Comparison of ENCODE assay signal across 28 cellular contexts in the genomic region with DNA sequence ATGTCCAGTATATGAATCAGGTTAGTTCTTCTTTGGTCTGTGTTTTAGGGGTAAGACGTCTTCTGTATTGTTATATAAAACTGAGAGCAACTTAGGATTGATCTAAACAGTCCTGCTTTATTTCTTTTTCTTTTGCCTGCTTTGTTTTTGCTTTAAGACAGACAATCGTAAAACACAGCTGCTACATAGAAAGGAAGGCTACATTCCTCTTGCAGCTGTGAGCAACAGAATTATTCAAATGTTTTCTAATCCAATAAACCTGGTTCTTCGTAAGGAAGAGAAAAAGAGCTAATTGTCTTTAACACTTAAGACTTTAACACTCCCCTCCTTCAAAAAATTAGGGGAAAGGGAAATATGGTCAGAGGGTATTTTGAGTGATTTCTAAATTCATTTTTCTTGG. TPM values are rescaled to one million over a fixed set of nuclear protein-coding genes. Genes with fewer than 3 reads are reported as not detected.
A peak's percentile ranks its signal among the peaks of the same experiment; 100 is the strongest.
DNase-seq lines count a peak whose midpoint lies in the region; ATAC-seq, FAIRE-seq and TF ChIP-seq lines count a peak whose summit lies in the region.
"Had no signal": no experiment of that assay in that cellular context is flagged by ENCODE, and none has a peak within 500 bp of the region (broad histone marks: within the 10 kb centered on the region; RNA-seq: fewer than 3 reads in every experiment).

No MANE protein-coding gene starts in this region.

- no peak for TF ChIP-seq RAD21 in A549 (conservative IDR thresholded peaks at IDR 0.05 in 1 of 2, IDR thresholded peaks at IDR 0.05 in 1 of 2)

- no peaks in the 10 kb centered on the region for H3K79me2 ChIP-seq in PC-3 (ENCODE audit: low read length)

- H3K9ac ChIP-seq in PC-3 (ENCODE audit: low read length) = no peak overlapping the region
- H3K9ac ChIP-seq in rectal smooth muscle tissue (ENCODE audit: low read length) = no peak overlapping the region
- H3K9ac ChIP-seq: SK-N-SH had no signal

- H3K27me3 ChIP-seq in PC-3 (ENCODE audit: low read length) = no peaks in the 10 kb centered on the region
- H3K27me3 ChIP-seq in rectal smooth muscle tissue (ENCODE audit: control insufficient read depth, insufficient read depth, low read length) = no peaks in the 10 kb centered on the region
- H3K27me3 ChIP-seq in prostate gland (replicated peaks; ENCODE audit: insufficient read depth) = no peaks in the 10 kb centered on the region
- H3K27me3 ChIP-seq: BE2C, body of pancreas, testis had no signal

- ATAC-seq in A549 (no peak), PC-3 (no peak), HG03354 (IDR thresholded peaks at IDR 0.05; ENCODE audit: poor library complexity, severe bottlenecking, unreplicated experiment) (no peak)
- ATAC-seq: activated naive CD8-positive, alpha-beta T cell treated with anti-CD3 and anti-CD28 coated beads, Interleukin-2, amount 50 U/mL, for 24 hours; activated T-cell treated with anti-CD3 and anti-CD28 coated beads, Interleukin-2, amount 50 U/mL, for 72 hours; body of pancreas; CD8-positive, alpha-beta T cell; GM23338; left cardiac atrium had no signal

- no peak for TF ChIP-seq EP300 in A549 (IDR thresholded peaks at IDR 0.05)

- peak; percentile 18 for FAIRE-seq in A549 (lab: Jason Lieb, UNC)
- FAIRE-seq: A204.1, small intestine, urothelium cell line had no signal

- no peak for TF ChIP-seq POLR2A in A549 (IDR thresholded peaks at IDR 0.05; ENCODE audit: low read length)
- no peak for TF ChIP-seq POLR2A in prostate gland (IDR thresholded peaks at IDR 0.05)

- H3K4me1 ChIP-seq in A549 (peaks cover 4% of the 10 kb centered on the region; the same call in 1 of the 3 replicates), PC-3 (ENCODE audit: insufficient read depth, low read length) (peaks cover 24% of the 10 kb centered on the region), rectal smooth muscle tissue (ENCODE audit: control insufficient read depth, insufficient read depth, low read length) (peaks cover 25% of the 10 kb centered on the region), prostate gland (replicated peaks) (no peaks in the 10 kb centered on the region)
- H3K4me1 ChIP-seq: BE2C, body of pancreas, testis had no signal

- POLR2A ChIA-PET in A549 (lab: Yijun Ruan, JAX) (no interaction called here), PC-3 (lab: Charles Lee; ENCODE audit: unreplicated experiment) (no interaction called here)

- CTCF ChIA-PET in A549 (lab: Yijun Ruan, JAX) (interaction anchor here (0.6 to 7.4 kb wide), 7 partner anchors 10 to 45 kb away, joined by 3 to 68 read pairs (median 3); no protein-coding TSS in a partner anchor), PC-3 (lab: Charles Lee) (interaction anchor here (1.4 kb wide), 1 partner anchor 16 kb away, joined by 5 read pairs; no protein-coding TSS in a partner anchor)

- H3K9me3 ChIP-seq in A549 (no peaks in the 10 kb centered on the region), PC-3 (ENCODE audit: low read length) (no peaks in the 10 kb centered on the region), prostate gland (no peaks in the 10 kb centered on the region)
- H3K9me3 ChIP-seq: BE2C, body of pancreas, SK-N-SH, testis had no signal

- H3K4me2 ChIP-seq in A549 (no peak overlapping the region), PC-3 (ENCODE audit: low read length) (peak overlapping the region; percentile 39; the same call in 1 of the 2 replicates)
- H3K4me2 ChIP-seq: GM23338, SK-N-SH had no signal

- TF ChIP-seq CTCF in A549 (IDR thresholded peaks at IDR 0.05) = no peak
- no peak for TF ChIP-seq CTCF in PC-3 (conservative IDR thresholded peaks at IDR 0.05; ENCODE audit: low read depth, low read length)
- no peak for TF ChIP-seq CTCF in fibroblast of villous mesenchyme (IDR thresholded peaks at IDR 0.05; ENCODE audit: insufficient read depth, low read depth, low read length)
- TF ChIP-seq CTCF in prostate gland (IDR thresholded peaks at IDR 0.05) = no peak

- H3K27ac ChIP-seq in A549 (no peak overlapping the region), PC-3 (ENCODE audit: low read length) (no peak overlapping the region), rectal smooth muscle tissue (ENCODE audit: low read depth, low read length) (peak overlapping the region; percentile 63), caudate nucleus (ENCODE audit: low read depth, low read length) (no peak overlapping the region), prostate gland (no peak overlapping the region)
- H3K27ac ChIP-seq: body of pancreas, testis had no signal

- DNase-seq in A549 (ENCODE audit: low read depth in 1 of 2, low spot score in 1 of 2) (no peak), PC-3 (no peak), fibroblast of villous mesenchyme (ENCODE audit: low read depth) (peak; percentile 71), NCI-H226 (no peak), caudate nucleus (lab: John Stamatoyannopoulos, UW) (no peak), prostate gland (ENCODE audit: low spot score) (no peak)
- DNase-seq: activated B cell treated with CpG ODN at 0.5 μM for 24 hours; activated naive CD8-positive, alpha-beta T cell treated with anti-CD3 and anti-CD28 coated beads, Interleukin-2, amount 50 U/mL, for 24 hours; activated T-cell treated with anti-CD3 and anti-CD28 coated beads, Interleukin-2, amount 50 U/mL, for 72 hours; BE2C; body of pancreas; CD8-positive, alpha-beta T cell; hypothalamus; left cardiac atrium; naive B cell; NCI-H1092; NCI-H1694; NCI-H446 treated with DMSO at 0.1 percent for 48 hours; OCI-M1; SK-N-SH; small intestine; stimulated activated naive CD4-positive, alpha-beta T cell treated with Interleukin-2 at 50 U/mL for 16 hours; testis had no signal

- WGBS in A549 (ENCODE audit: missing lambda C conversion rate) = 71% methylated on average over 3 of the region's 3 CpGs
- 21% methylated on average over 3 of the region's 3 CpGs for WGBS in prostate gland

- H4K20me1 ChIP-seq in PC-3 (ENCODE audit: low read length) = no peaks in the 10 kb centered on the region

- H3K4me3 ChIP-seq in A549 = no peak overlapping the region
- H3K4me3 ChIP-seq in PC-3 (ENCODE audit: low read length) = no peak overlapping the region
- H3K4me3 ChIP-seq in fibroblast of villous mesenchyme (ENCODE audit: low read depth, low read length) = no peak overlapping the region
- H3K4me3 ChIP-seq in rectal smooth muscle tissue (ENCODE audit: low read length) = no peak overlapping the region
- H3K4me3 ChIP-seq in prostate gland = no peak overlapping the region
- H3K4me3 ChIP-seq: body of pancreas, GM23338, testis had no signal

- H3K36me3 ChIP-seq in PC-3 (ENCODE audit: low read depth, low read length) (no peaks in the 10 kb centered on the region), rectal smooth muscle tissue (ENCODE audit: control insufficient read depth, insufficient read depth, low read length) (no peaks in the 10 kb centered on the region), prostate gland (no peaks in the 10 kb centered on the region)
- H3K36me3 ChIP-seq: BE2C had no signal

- intact Hi-C loops in PC-3 (cut with micrococcal nuclease) = no loop called here
- intact Hi-C loops in prostate gland (cut with DNase I) = no loop called here

- no peak overlapping the region for H2AFZ ChIP-seq in PC-3 (ENCODE audit: low read length)
- H2AFZ ChIP-seq: GM23338 had no signal

- no peaks in the 10 kb centered on the region for H3K9me2 ChIP-seq in PC-3 (replicated peaks; ENCODE audit: low read length)
- H3K9me2 ChIP-seq: SK-N-SH had no signal

- no peaks in the 10 kb centered on the region for H3F3A ChIP-seq in PC-3 (ENCODE audit: low read length, unreplicated experiment)

- BruUV-seq in PC-3 (replicated peaks; lab: Mats Ljungman, UMichigan) = no TSS peak

TF ChIP-seq in A549, 52 proteins besides CTCF, POLR2A, EP300 and RAD21 (continues in another document):
- no peak for TF ChIP-seq FOXS1 (CRISPR knock-in tag; IDR thresholded peaks at IDR 0.05)
- no peak for TF ChIP-seq JUNB (IDR thresholded peaks at IDR 0.05)
- no peak for TF ChIP-seq CEBPB (IDR thresholded peaks at IDR 0.05)
- TF ChIP-seq FOSB (CRISPR knock-in tag; IDR thresholded peaks at IDR 0.05) = no peak
- no peak for TF ChIP-seq JUN (IDR thresholded peaks at IDR 0.05)
- TF ChIP-seq, protein P1, sequence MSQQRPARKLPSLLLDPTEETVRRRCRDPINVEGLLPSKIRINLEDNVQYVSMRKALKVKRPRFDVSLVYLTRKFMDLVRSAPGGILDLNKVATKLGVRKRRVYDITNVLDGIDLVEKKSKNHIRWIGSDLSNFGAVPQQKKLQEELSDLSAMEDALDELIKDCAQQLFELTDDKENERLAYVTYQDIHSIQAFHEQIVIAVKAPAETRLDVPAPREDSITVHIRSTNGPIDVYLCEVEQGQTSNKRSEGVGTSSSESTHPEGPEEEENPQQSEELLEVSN (IDR thresholded peaks at IDR 0.05; ENCODE audit: borderline replicate concordance, low read depth) = no peak
- no peak for TF ChIP-seq HEYL (CRISPR knock-in tag; IDR thresholded peaks at IDR 0.05)
- TF ChIP-seq ZNF302 (CRISPR knock-in tag; IDR thresholded peaks at IDR 0.05) = no peak
- TF ChIP-seq ZSCAN20 (CRISPR knock-in tag; IDR thresholded peaks at IDR 0.05) = no peak
- no peak for TF ChIP-seq SREBF2 (IDR thresholded peaks at IDR 0.05)
- no peak for TF ChIP-seq FOSL2 (IDR thresholded peaks at IDR 0.05)
- TF ChIP-seq FOSL2 (CRISPR knock-in tag; IDR thresholded peaks at IDR 0.05) = no peak
- no peak for TF ChIP-seq CHD4 (IDR thresholded peaks at IDR 0.05; ENCODE audit: borderline replicate concordance)
- no peak for TF ChIP-seq NR3C1 (IDR thresholded peaks at IDR 0.05)
- TF ChIP-seq NFE2L2 (conservative IDR thresholded peaks at IDR 0.05; ENCODE audit: low read length) = no peak

RNA-seq across cellular contexts. Expression of a gene that starts 14.6 kb away (rescaled TPM):
- polyA plus RNA-seq in A549 (2011; rRNA removed) (0.05 and 0.15 TPM in 2 replicates), A549 (2017; fragmentation: RNase III; extraction: RNeasy Plus Mini Kit Qiagen cat#74134 plus additional on column Dnase treatment) (0.31 to 0.40 TPM (median 0.38 TPM) in 3 replicates)
- polyA plus RNA-seq in A549 (2012; cell fraction: cytosol; rRNA removed) = 0.11 and 0.13 TPM in 2 replicates
- polyA plus RNA-seq in A549 (2012; cell fraction: nucleus; rRNA removed) = 0.06 and 0.10 TPM in 2 replicates
- polyA minus RNA-seq in A549 (2011; rRNA and poly(A)+ RNA removed) = 0.12 TPM in 1 of 2 replicates, not detected in the other
- total RNA-seq in PC-3 (2014; rRNA removed) (1.5 and 9.7 TPM in 2 replicates), fibroblast of villous mesenchyme (8.7 and 16.0 TPM in 2 replicates), prostate gland (1 to 10 TPM; 2.0 to 9.4 TPM)
- total RNA-seq: activated B cell treated with CpG ODN at 0.5 μM for 24 hours; activated T-cell treated with anti-CD3 and anti-CD28 coated beads, Interleukin-2, amount 50 U/mL, for 72 hours; CD8-positive, alpha-beta T cell had no signal
